ENCODE assay signal across 20 cellular contexts in the genomic region with DNA sequence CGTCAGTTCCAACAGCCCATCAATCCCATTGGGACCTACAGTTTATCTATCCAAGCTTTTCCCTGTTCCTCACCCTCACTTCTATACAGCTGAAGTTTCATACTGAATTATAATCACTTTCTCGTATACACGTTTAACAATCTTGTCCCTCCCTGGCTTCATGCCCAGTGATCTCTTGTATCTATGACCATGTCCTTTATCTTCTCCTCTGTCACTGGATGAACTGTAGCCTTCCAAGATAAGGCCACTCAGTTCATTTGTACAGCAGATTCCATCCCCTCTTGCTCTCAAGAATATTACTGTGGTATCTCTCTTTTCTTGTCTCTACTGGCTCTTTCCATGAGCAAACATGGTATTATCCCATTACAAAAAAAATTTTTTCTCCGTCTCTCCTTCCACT. TPM values are rescaled to one million over a fixed set of nuclear protein-coding genes. Genes with fewer than 3 reads are reported as not detected.
DNase-seq lines count a peak whose midpoint lies in the region; ATAC-seq and TF ChIP-seq lines count a peak whose summit lies in the region.
"Had no signal": no experiment of that assay in that cellular context is flagged by ENCODE, and none has a peak within 500 bp of the region (broad histone marks: within the 10 kb centered on the region; RNA-seq: fewer than 3 reads in every experiment).

No MANE protein-coding gene starts in this region.

- H4K20me1 ChIP-seq in Loucy (ENCODE audit: insufficient read depth, low read length, poor library complexity, severe bottlenecking), result peaks cover 99% of the 10 kb centered on the region

- no peak overlapping the region for H2AFZ ChIP-seq in Loucy (ENCODE audit: low read length)

- no peak for ATAC-seq in activated CD4-positive, alpha-beta T cell treated with anti-CD3 and anti-CD28 coated beads for 36 hours
- ATAC-seq in natural killer cell, result no peak
- ATAC-seq: left lung, PC-3, upper lobe of right lung had no signal

- no peak overlapping the region for H3K27ac ChIP-seq in endodermal cell (ENCODE audit: low read depth, low read length)
- no peak overlapping the region for H3K27ac ChIP-seq in stomach
- H3K27ac ChIP-seq: psoas muscle, upper lobe of right lung had no signal

- TF ChIP-seq POLR2A in stomach (IDR thresholded peaks at IDR 0.05), result no peak

- H3K36me3 ChIP-seq in Loucy (ENCODE audit: insufficient read depth, low read length) (no peaks in the 10 kb centered on the region), endodermal cell (ENCODE audit: control insufficient read depth, insufficient read depth, low read length) (peaks cover 41% of the 10 kb centered on the region), stomach (no peaks in the 10 kb centered on the region)
- H3K36me3 ChIP-seq: left lung, upper lobe of right lung had no signal

- H3K9ac ChIP-seq in Loucy (ENCODE audit: low read depth, low read length, poor library complexity, severe bottlenecking) (no peak overlapping the region), endodermal cell (ENCODE audit: extremely low read depth, low read length, poor library complexity, severe bottlenecking) (no peak overlapping the region)

- peaks cover 82% of the 10 kb centered on the region for H3K4me1 Mint-ChIP-seq in activated CD4-positive, alpha-beta T cell treated with anti-CD3 and anti-CD28 coated beads for 36 hours
- peaks cover 67% of the 10 kb centered on the region for H3K4me1 Mint-ChIP-seq in endodermal cell
- H3K4me1 Mint-ChIP-seq in natural killer cell, result peaks cover 83 to 85% of the 10 kb centered on the region in 2 donors

- H3K4me3 ChIP-seq in Loucy (ENCODE audit: low read length, poor library complexity, severe bottlenecking), result peak overlapping the region; percentile 88
- H3K4me3 ChIP-seq in endodermal cell (ENCODE audit: low read length), result no peak overlapping the region
- H3K4me3 ChIP-seq in stomach, result no peak overlapping the region
- H3K4me3 ChIP-seq: left lung, psoas muscle, upper lobe of right lung had no signal

- no peaks in the 10 kb centered on the region for H3K9me3 ChIP-seq in Loucy (ENCODE audit: insufficient read depth, low read depth, low read length)
- H3K9me3 ChIP-seq in endodermal cell (ENCODE audit: control insufficient read depth, low read length), result peaks cover 5% of the 10 kb centered on the region
- no peaks in the 10 kb centered on the region for H3K9me3 ChIP-seq in stomach
- H3K9me3 ChIP-seq: left lung, psoas muscle, upper lobe of right lung had no signal

- no peak overlapping the region for H3K4me3 Mint-ChIP-seq in activated CD4-positive, alpha-beta T cell treated with anti-CD3 and anti-CD28 coated beads for 36 hours
- H3K4me3 Mint-ChIP-seq in endodermal cell (no peak overlapping the region), natural killer cell (peak overlapping the region; percentile 10)
- H3K4me3 Mint-ChIP-seq: activated T-helper 1 cell treated with anti-CD3 and anti-CD28 coated beads, Interleukin-12 subunit alpha, Interleukin-12 subunit beta, Interleukin-2, Interleukin-4 antibody, amounts not matched to agents 30 ng/mL and 10 ng/mL and 1 ng/mL, durations not matched to agents 14 hours and 24 hours and 36 hours had no signal

- H3K79me2 ChIP-seq in Loucy (ENCODE audit: insufficient read depth, low read length), result peaks cover 99% of the 10 kb centered on the region

- H3F3A ChIP-seq in Loucy (ENCODE audit: low read depth), result no peaks in the 10 kb centered on the region

- DNase-seq in activated CD4-positive, alpha-beta T cell treated with anti-CD3 and anti-CD28 coated beads for 36 hours, result no peak
- DNase-seq in activated CD4-positive, alpha-beta T cell treated with anti-CD3 and anti-CD28 coated beads, Interleukin-2, amount 50 U/mL, for 1 hour, result no peak
- DNase-seq in endodermal cell, result no peak
- no peak for DNase-seq in natural killer cell
- DNase-seq in GM19238 (ENCODE audit: insufficient read length, low spot score), result no peak
- DNase-seq in stomach, result no peak
- no peak for DNase-seq in KG1 (lab: John Stamatoyannopoulos, UW)
- DNase-seq: amniotic stem cell; C1 segment of cervical spinal cord; DND-41; left lung; NCI-H524; PC-3; psoas muscle; stimulated activated CD4-positive, alpha-beta T cell treated with anti-CD3 and anti-CD28 coated beads, Interleukin-12 subunit alpha, Interleukin-12 subunit beta, amount 100 ng/mL, for 4 hours; stimulated activated naive CD4-positive, alpha-beta T cell treated with Interleukin-2 at 50 U/mL for 16 hours; T1000; upper lobe of right lung had no signal

- no peak for TF ChIP-seq CTCF in Loucy (conservative IDR thresholded peaks at IDR 0.05; ENCODE audit: low read length)
- no peak for TF ChIP-seq CTCF in endodermal cell (conservative IDR thresholded peaks at IDR 0.05)
- no peak for TF ChIP-seq CTCF in natural killer cell (IDR thresholded peaks at IDR 0.05)
- no peak for TF ChIP-seq CTCF in stomach (IDR thresholded peaks at IDR 0.05)

- no peaks in the 10 kb centered on the region for H3K9me2 ChIP-seq in Loucy (replicated peaks; ENCODE audit: low read depth, low read length)

- CTCF ChIA-PET in activated CD4-positive, alpha-beta T cell treated with anti-CD3 and anti-CD28 coated beads for 36 hours (lab: Charles Lee), result interaction anchor here (1.1 kb wide), 1 partner anchor 10 kb away, joined by 3 read pairs; no protein-coding TSS in a partner anchor

- peaks cover 35% of the 10 kb centered on the region for H3K36me3 Mint-ChIP-seq in activated CD4-positive, alpha-beta T cell treated with anti-CD3 and anti-CD28 coated beads for 36 hours (ENCODE audit: low read depth)
- H3K36me3 Mint-ChIP-seq in endodermal cell (ENCODE audit: low read depth) (peaks cover 9% of the 10 kb centered on the region), natural killer cell (no peaks in the 10 kb centered on the region)

- H3K27me3 Mint-ChIP-seq in activated CD4-positive, alpha-beta T cell treated with anti-CD3 and anti-CD28 coated beads for 36 hours, result no peaks in the 10 kb centered on the region
- no peaks in the 10 kb centered on the region for H3K27me3 Mint-ChIP-seq in endodermal cell (ENCODE audit: insufficient read depth)
- H3K27me3 Mint-ChIP-seq in natural killer cell (ENCODE audit: low read depth in 2 of 2), result no peaks in the 10 kb centered on the region

- POLR2A ChIA-PET in activated CD4-positive, alpha-beta T cell treated with anti-CD3 and anti-CD28 coated beads for 36 hours (lab: Charles Lee), result interaction anchor here (1.9 to 3.2 kb wide), 2 partner anchors 9 to 11 kb away, joined by 8 to 13 read pairs; a partner anchor contains a TSS

- H3K4me2 ChIP-seq in Loucy (ENCODE audit: low read depth, low read length, poor library complexity, severe bottlenecking), result peak overlapping the region; percentile 70

- no peak for TF ChIP-seq EP300 in stomach (IDR thresholded peaks at IDR 0.05)

- H3K27ac Mint-ChIP-seq in activated CD4-positive, alpha-beta T cell treated with anti-CD3 and anti-CD28 coated beads for 36 hours, result peak overlapping the region; percentile 8
- H3K27ac Mint-ChIP-seq in endodermal cell, result peak overlapping the region; percentile 4
- peak overlapping the region; percentile 0 to 47 for H3K27ac Mint-ChIP-seq in natural killer cell
- H3K27ac Mint-ChIP-seq: activated T-helper 1 cell treated with anti-CD3 and anti-CD28 coated beads, Interleukin-12 subunit alpha, Interleukin-12 subunit beta, Interleukin-2, Interleukin-4 antibody, amounts not matched to agents 30 ng/mL and 10 ng/mL and 1 ng/mL, durations not matched to agents 14 hours and 24 hours and 36 hours had no signal

- no peaks in the 10 kb centered on the region for H3K27me3 ChIP-seq in Loucy (ENCODE audit: insufficient read depth, low read length, poor library complexity, severe bottlenecking)
- no peaks in the 10 kb centered on the region for H3K27me3 ChIP-seq in endodermal cell (ENCODE audit: control insufficient read depth, insufficient read depth, low read length, poor library complexity, severe bottlenecking)
- H3K27me3 ChIP-seq in stomach, result no peaks in the 10 kb centered on the region
- H3K27me3 ChIP-seq: left lung, upper lobe of right lung had no signal

- H3K9me3 Mint-ChIP-seq in activated CD4-positive, alpha-beta T cell treated with anti-CD3 and anti-CD28 coated beads for 36 hours (ENCODE audit: low read depth), result no peaks in the 10 kb centered on the region
- no peaks in the 10 kb centered on the region for H3K9me3 Mint-ChIP-seq in endodermal cell
- H3K9me3 Mint-ChIP-seq in natural killer cell, result no peaks in the 10 kb centered on the region
- H3K9me3 Mint-ChIP-seq: activated T-helper 1 cell treated with anti-CD3 and anti-CD28 coated beads, Interleukin-12 subunit alpha, Interleukin-12 subunit beta, Interleukin-2, Interleukin-4 antibody, amounts not matched to agents 30 ng/mL and 10 ng/mL and 1 ng/mL, durations not matched to agents 14 hours and 24 hours and 36 hours had no signal

- intact Hi-C loops in activated CD4-positive, alpha-beta T cell treated with anti-CD3 and anti-CD28 coated beads for 36 hours (cut with DNase I, micrococcal nuclease), result loop anchor here (10.0 kb wide), 2 partner anchors 754 to 886 kb away; a partner anchor contains a TSS
- intact Hi-C loops in natural killer cell (cut with micrococcal nuclease) (no loop called here), stomach (cut with DNase I; ENCODE audit: low total_unique reads) (no loop called here)

- H3K4me1 ChIP-seq in Loucy (ENCODE audit: insufficient read depth, low read length, poor library complexity, severe bottlenecking), result peaks cover 59% of the 10 kb centered on the region
- H3K4me1 ChIP-seq in endodermal cell (ENCODE audit: control insufficient read depth, insufficient read depth, low read length), result peaks cover 17% of the 10 kb centered on the region
- peaks cover 46 to 91% (median 69%) of the 10 kb centered on the region in 4 donors for H3K4me1 ChIP-seq in stomach

- WGBS in endodermal cell (ENCODE audit: insufficient coverage in 1 of 2, insufficient read length in 1 of 2), 2 experiments, result 95% methylated on average over 4 of the region's 4 CpGs
- 54 to 67% (median 63%) methylated on average over 4 of the region's 4 CpGs for WGBS in stomach, 5 donors

RNA-seq across cellular contexts. Expression of a gene that starts 9.2 kb away (rescaled TPM):
- total RNA-seq in activated CD4-positive, alpha-beta T cell treated with anti-CD3 and anti-CD28 coated beads for 36 hours, result 100 to 1,000 TPM; 114 to 158 TPM
- 100 to 1,000 TPM; 420 to 534 TPM for total RNA-seq in endodermal cell
- 492 TPM for polyA plus RNA-seq in endodermal cell (2013, experiment 1 of 2)
- polyA plus RNA-seq in endodermal cell (2013, experiment 2 of 2), result 458 TPM
- 100 to 1,000 TPM; 213 to 258 (median 230) TPM for total RNA-seq in natural killer cell
- 100 to 1,000 TPM; 102 to 658 (median 340) TPM for total RNA-seq in stomach
- 100 to 1,000 TPM in 2 of 3 donors, 10 to 100 TPM in 1; 65.7 to 145 (median 139) TPM for polyA plus RNA-seq in stomach

Comparison
In these comparisons a context has a peak if more than half of its experiments do, and no peak if none do; other contexts are left out.
1. intact Hi-C loops: an anchor here in activated CD4-positive, alpha-beta T cell treated with anti-CD3 and anti-CD28 coated beads for 36 hours (10.0 kb wide); none called in natural killer cell and stomach.